ENCODE assay signal across 1 cellular context in genomic region chr5:131792900-131793299, GRCh38.
TF ChIP-seq lines count a peak whose summit lies in the region.

No MANE protein-coding gene starts in this region.

TF ChIP-seq in K562, 482 proteins besides CTCF, POLR2A, EP300 and RAD21 (continued from another document):
- TF ChIP-seq CHD7 (IDR thresholded peaks at IDR 0.05; ENCODE audit: low read depth, low read length) (no peak), HOXB6 (CRISPR knock-in tag; IDR thresholded peaks at IDR 0.05; ENCODE audit: borderline replicate concordance) (no peak), CEBPB (tag; IDR thresholded peaks at IDR 0.05) (peak; percentile 64), ZNF57 (CRISPR knock-in tag; IDR thresholded peaks at IDR 0.05) (no peak), ATF6 (CRISPR knock-in tag; IDR thresholded peaks at IDR 0.05) (no peak), ZSCAN32 (CRISPR knock-in tag; IDR thresholded peaks at IDR 0.05) (no peak), ELK1 (CRISPR knock-in tag; IDR thresholded peaks at IDR 0.05) (no peak), HMBOX1 (IDR thresholded peaks at IDR 0.05) (no peak), ETV6 (IDR thresholded peaks at IDR 0.05; ENCODE audit: borderline replicate concordance in 1 of 2, low read depth in 2 of 2, low read length in 1 of 2) (no peak), ETV6 (CRISPR knock-in tag; IDR thresholded peaks at IDR 0.05; ENCODE audit: borderline replicate concordance) (no peak), NCOA1 (IDR thresholded peaks at IDR 0.05; ENCODE audit: low read depth) (no peak), ZNF589 (CRISPR knock-in tag; IDR thresholded peaks at IDR 0.05; ENCODE audit: low read depth) (no peak), ZNF23 (CRISPR knock-in tag; IDR thresholded peaks at IDR 0.05) (no peak), CEBPG (CRISPR knock-in tag; IDR thresholded peaks at IDR 0.05) (peak; percentile 41; the same call in 1 of the 2 replicates), CEBPG (tag; conservative IDR thresholded peaks at IDR 0.05 in 1 of 2, IDR thresholded peaks at IDR 0.05 in 1 of 2) (peak; percentile 21 to 29; a peak in 1 of 4 replicates)
